ENCODE assay signal across 1 cellular context in genomic region chr7:519429-519973, GRCh38.
TF ChIP-seq lines count a peak whose summit lies in the region.

Gene PDGFA, minus strand, starts transcription at chr7:519846. Its CDS starts 845 bp downstream, at chr7:519001.

TF ChIP-seq in HEK293, 187 proteins besides CTCF, POLR2A, EP300 and RAD21 (continued from another document):
- TF ChIP-seq ZNF280C (tag by site-specific recombination; IDR thresholded peaks at IDR 0.05) = no peak
- no peak for TF ChIP-seq FEZF1 (tag by site-specific recombination; IDR thresholded peaks at IDR 0.05)
- TF ChIP-seq ZEB2 (tag by site-specific recombination; IDR thresholded peaks at IDR 0.05) = no peak
- TF ChIP-seq, protein P1, sequence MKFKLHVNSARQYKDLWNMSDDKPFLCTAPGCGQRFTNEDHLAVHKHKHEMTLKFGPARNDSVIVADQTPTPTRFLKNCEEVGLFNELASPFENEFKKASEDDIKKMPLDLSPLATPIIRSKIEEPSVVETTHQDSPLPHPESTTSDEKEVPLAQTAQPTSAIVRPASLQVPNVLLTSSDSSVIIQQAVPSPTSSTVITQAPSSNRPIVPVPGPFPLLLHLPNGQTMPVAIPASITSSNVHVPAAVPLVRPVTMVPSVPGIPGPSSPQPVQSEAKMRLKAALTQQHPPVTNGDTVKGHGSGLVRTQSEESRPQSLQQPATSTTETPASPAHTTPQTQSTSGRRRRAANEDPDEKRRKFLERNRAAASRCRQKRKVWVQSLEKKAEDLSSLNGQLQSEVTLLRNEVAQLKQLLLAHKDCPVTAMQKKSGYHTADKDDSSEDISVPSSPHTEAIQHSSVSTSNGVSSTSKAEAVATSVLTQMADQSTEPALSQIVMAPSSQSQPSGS (tag by site-specific recombination; IDR thresholded peaks at IDR 0.05; ENCODE audit: low read depth) = no peak
- TF ChIP-seq, protein P2, sequence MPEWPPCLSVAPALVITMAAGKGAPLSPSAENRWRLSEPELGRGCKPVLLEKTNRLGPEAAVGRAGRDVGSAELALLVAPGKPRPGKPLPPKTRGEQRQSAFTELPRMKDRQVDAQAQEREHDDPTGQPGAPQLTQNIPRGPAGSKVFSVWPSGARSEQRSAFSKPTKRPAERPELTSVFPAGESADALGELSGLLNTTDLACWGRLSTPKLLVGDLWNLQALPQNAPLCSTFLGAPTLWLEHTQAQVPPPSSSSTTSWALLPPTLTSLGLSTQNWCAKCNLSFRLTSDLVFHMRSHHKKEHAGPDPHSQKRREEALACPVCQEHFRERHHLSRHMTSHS (tag by site-specific recombination; IDR thresholded peaks at IDR 0.05) = no peak
- TF ChIP-seq ZNF791 (tag by site-specific recombination; IDR thresholded peaks at IDR 0.05) = no peak
- no peak for TF ChIP-seq ZNF335 (tag by site-specific recombination; conservative IDR thresholded peaks at IDR 0.05)
- no peak for TF ChIP-seq ZNF670 (tag by site-specific recombination; IDR thresholded peaks at IDR 0.05; ENCODE audit: low read depth)
- no peak for TF ChIP-seq ZNF398 (tag by site-specific recombination; IDR thresholded peaks at IDR 0.05)
